36 cellular contexts compared by ENCODE assay signal in the genomic region with DNA sequence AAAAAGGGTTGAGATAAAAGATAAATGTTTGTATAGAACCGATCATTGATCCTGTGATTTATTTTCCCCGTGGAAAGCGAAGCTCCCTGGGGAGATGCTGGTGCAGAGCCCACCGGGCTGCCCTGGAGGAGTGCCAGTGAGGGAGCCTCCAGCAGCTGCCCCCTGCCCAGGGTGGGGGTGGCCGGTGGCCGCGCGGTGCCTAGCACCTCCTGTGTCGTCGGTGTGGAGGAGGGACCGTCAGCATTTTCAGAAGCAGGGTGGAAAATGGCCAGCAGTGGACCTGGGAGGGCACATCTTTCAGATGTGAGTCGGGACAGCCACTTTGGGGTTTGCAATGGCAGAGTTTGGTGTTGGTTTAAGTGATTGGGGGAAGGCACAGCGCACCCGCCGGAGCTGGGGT.
"Had no signal": no experiment of that assay in that cellular context is flagged by ENCODE, and none has a peak within 500 bp of the region (broad histone marks: within the 10 kb centered on the region; RNA-seq: fewer than 3 reads in every experiment).

No MANE protein-coding gene starts in this region.

- H3K4me3 Mint-ChIP-seq: activated naive CD4-positive, alpha-beta T cell treated with anti-CD3 and anti-CD28 coated beads for 36 hours; activated naive CD4-positive, alpha-beta T cell treated with anti-CD3 and anti-CD28 coated beads, Interleukin-2, amount 50 U/mL, for 24 hours; activated naive CD8-positive, alpha-beta T cell; activated naive CD8-positive, alpha-beta T cell treated with anti-CD3 and anti-CD28 coated beads for 36 hours; activated naive CD8-positive, alpha-beta T cell treated with anti-CD3 and anti-CD28 coated beads, Interleukin-2, amount 10 ng/mL, durations not matched to agents 7 days and 5 days; activated naive CD8-positive, alpha-beta T cell treated with anti-CD3 and anti-CD28 coated beads, Interleukin-2, amount 50 U/mL, for 24 hours; activated T-cell treated with anti-CD3 and anti-CD28 coated beads, Interleukin-2, amount 50 U/mL, for 24 hours; activated T-cell treated with anti-CD3 and anti-CD28 coated beads, Interleukin-2, amount 50 U/mL, for 4 hours; activated T-cell treated with anti-CD3 and anti-CD28 coated beads, Interleukin-2, amount 50 U/mL, for 72 hours; activated T-helper 1 cell treated with anti-CD3 and anti-CD28 coated beads, Interleukin-12 subunit alpha, Interleukin-12 subunit beta, Interleukin-2, Interleukin-4 antibody, amounts not matched to agents 30 ng/mL and 10 ng/mL and 1 ng/mL, durations not matched to agents 14 hours and 24 hours and 36 hours; activated T-helper 17 cell treated with anti-CD3 and anti-CD28 coated beads, Interleukin-2, amount 50 U/mL, for 72 hours; brain; central memory CD8-positive, alpha-beta T cell had no signal

- H3K9me3 ChIP-seq: adrenal gland, ascending aorta, body of pancreas, breast epithelium had no signal

- H3K4me3 ChIP-seq: adrenal gland, ascending aorta, body of pancreas, breast epithelium, cardiac muscle cell had no signal

- H3K27ac ChIP-seq: adrenal gland, ascending aorta, body of pancreas, brain microvascular endothelial cell, breast epithelium, cardiac muscle cell had no signal

- DNase-seq: activated effector memory CD4-positive, alpha-beta T cell treated with anti-CD3 and anti-CD28 coated beads, Interleukin-2, amount 50 U/mL, for 16 hours; activated effector memory CD4-positive, alpha-beta T cell treated with Interleukin-2 at 50 U/mL for 16 hours; activated gamma-delta T cell; activated gamma-delta T cell treated with Interleukin-2 at 50 U/mL for 16 hours; activated naive CD4-positive, alpha-beta T cell treated with anti-CD3 and anti-CD28 coated beads for 36 hours; activated naive CD4-positive, alpha-beta T cell treated with anti-CD3 and anti-CD28 coated beads, Interleukin-2, amount 50 U/mL, for 16 hours; activated naive CD4-positive, alpha-beta T cell treated with Interleukin-2 at 50 U/mL for 16 hours; activated naive CD8-positive, alpha-beta T cell treated with anti-CD3 and anti-CD28 coated beads for 36 hours; activated naive CD8-positive, alpha-beta T cell treated with anti-CD3 and anti-CD28 coated beads, Interleukin-2, amount 10 ng/mL, durations not matched to agents 7 days and 5 days; activated naive CD8-positive, alpha-beta T cell treated with anti-CD3 and anti-CD28 coated beads, Interleukin-2, amount 50 U/mL, for 24 hours; activated T-cell treated with anti-CD3 and anti-CD28 coated beads, Interleukin-2, amount 50 U/mL, for 1 hour; activated T-cell treated with anti-CD3 and anti-CD28 coated beads, Interleukin-2, amount 50 U/mL, for 24 hours; activated T-cell treated with anti-CD3 and anti-CD28 coated beads, Interleukin-2, amount 50 U/mL, for 4 hours; activated T-cell treated with anti-CD3 and anti-CD28 coated beads, Interleukin-2, amount 50 U/mL, for 48 hours; activated T-cell treated with anti-CD3 and anti-CD28 coated beads, Interleukin-2, amount 50 U/mL, for 72 hours; adrenal gland; amniotic stem cell; amygdala; anterior cingulate cortex; aorta; body of pancreas; brain microvascular endothelial cell; caudate nucleus; central memory CD4-positive, alpha-beta T cell; cerebellar nuclear complex had no signal

- H3K27me3 Mint-ChIP-seq: activated naive CD8-positive, alpha-beta T cell treated with anti-CD3 and anti-CD28 coated beads for 36 hours; activated naive CD8-positive, alpha-beta T cell treated with anti-CD3 and anti-CD28 coated beads, Interleukin-2, amount 10 ng/mL, durations not matched to agents 7 days and 5 days; activated naive CD8-positive, alpha-beta T cell treated with anti-CD3 and anti-CD28 coated beads, Interleukin-2, amount 50 U/mL, for 24 hours; activated T-helper 17 cell treated with anti-CD3 and anti-CD28 coated beads, Interleukin-2, amount 50 U/mL, for 72 hours; brain; central memory CD8-positive, alpha-beta T cell had no signal

- H3K27ac Mint-ChIP-seq: activated naive CD4-positive, alpha-beta T cell treated with anti-CD3 and anti-CD28 coated beads for 36 hours; activated naive CD4-positive, alpha-beta T cell treated with anti-CD3 and anti-CD28 coated beads, Interleukin-2, amount 50 U/mL, for 24 hours; activated naive CD4-positive, alpha-beta T cell treated with anti-CD3 and anti-CD28 coated beads, Interleukin-2, amount 50 U/mL, for 72 hours; activated naive CD8-positive, alpha-beta T cell; activated naive CD8-positive, alpha-beta T cell treated with anti-CD3 and anti-CD28 coated beads for 36 hours; activated naive CD8-positive, alpha-beta T cell treated with anti-CD3 and anti-CD28 coated beads, Interleukin-2, amount 10 ng/mL, durations not matched to agents 7 days and 5 days; activated naive CD8-positive, alpha-beta T cell treated with anti-CD3 and anti-CD28 coated beads, Interleukin-2, amount 50 U/mL, for 24 hours; activated T-cell treated with anti-CD3 and anti-CD28 coated beads, Interleukin-2, amount 50 U/mL, for 24 hours; activated T-cell treated with anti-CD3 and anti-CD28 coated beads, Interleukin-2, amount 50 U/mL, for 72 hours; activated T-helper 1 cell treated with anti-CD3 and anti-CD28 coated beads, Interleukin-12 subunit alpha, Interleukin-12 subunit beta, Interleukin-2, Interleukin-4 antibody, amounts not matched to agents 30 ng/mL and 10 ng/mL and 1 ng/mL, durations not matched to agents 14 hours and 24 hours and 36 hours; activated T-helper 17 cell treated with anti-CD3 and anti-CD28 coated beads, Interleukin-2, amount 50 U/mL, for 72 hours; activated T-helper 2 cell treated with anti-CD3 and anti-CD28 coated beads, Interferon-gamma antibody, Interleukin-2, Interleukin-4, amounts not matched to agents 10 μg/mL and 5 μg/mL and 100 μg/mL, durations not matched to agents 14 hours and 24 hours and 36 hours had no signal

- H3K9me3 Mint-ChIP-seq: activated naive CD4-positive, alpha-beta T cell treated with anti-CD3 and anti-CD28 coated beads for 36 hours; activated naive CD4-positive, alpha-beta T cell treated with anti-CD3 and anti-CD28 coated beads, Interleukin-2, amount 50 U/mL, for 24 hours; activated naive CD4-positive, alpha-beta T cell treated with anti-CD3 and anti-CD28 coated beads, Interleukin-2, amount 50 U/mL, for 72 hours; activated naive CD8-positive, alpha-beta T cell treated with anti-CD3 and anti-CD28 coated beads for 36 hours; activated naive CD8-positive, alpha-beta T cell treated with anti-CD3 and anti-CD28 coated beads, Interleukin-2, amount 10 ng/mL, durations not matched to agents 7 days and 5 days; activated naive CD8-positive, alpha-beta T cell treated with anti-CD3 and anti-CD28 coated beads, Interleukin-2, amount 50 U/mL, for 24 hours; activated T-cell treated with anti-CD3 and anti-CD28 coated beads, Interleukin-2, amount 50 U/mL, for 24 hours; activated T-cell treated with anti-CD3 and anti-CD28 coated beads, Interleukin-2, amount 50 U/mL, for 4 hours; activated T-cell treated with anti-CD3 and anti-CD28 coated beads, Interleukin-2, amount 50 U/mL, for 72 hours; activated T-helper 1 cell treated with anti-CD3 and anti-CD28 coated beads, Interleukin-12 subunit alpha, Interleukin-12 subunit beta, Interleukin-2, Interleukin-4 antibody, amounts not matched to agents 30 ng/mL and 10 ng/mL and 1 ng/mL, durations not matched to agents 14 hours and 24 hours and 36 hours; activated T-helper 17 cell treated with anti-CD3 and anti-CD28 coated beads, Interleukin-2, amount 50 U/mL, for 72 hours; activated T-helper 2 cell treated with anti-CD3 and anti-CD28 coated beads, Interferon-gamma antibody, Interleukin-2, Interleukin-4, amounts not matched to agents 10 μg/mL and 5 μg/mL and 100 μg/mL, durations not matched to agents 14 hours and 24 hours and 36 hours; brain; central memory CD8-positive, alpha-beta T cell had no signal

- H3K36me3 Mint-ChIP-seq: activated naive CD4-positive, alpha-beta T cell treated with anti-CD3 and anti-CD28 coated beads, Interleukin-2, amount 50 U/mL, for 24 hours; activated naive CD4-positive, alpha-beta T cell treated with anti-CD3 and anti-CD28 coated beads, Interleukin-2, amount 50 U/mL, for 72 hours; activated naive CD8-positive, alpha-beta T cell; activated naive CD8-positive, alpha-beta T cell treated with anti-CD3 and anti-CD28 coated beads for 36 hours; activated naive CD8-positive, alpha-beta T cell treated with anti-CD3 and anti-CD28 coated beads, Interleukin-2, amount 10 ng/mL, durations not matched to agents 7 days and 5 days; brain had no signal

- H3K36me3 ChIP-seq: adrenal gland, ascending aorta, brain microvascular endothelial cell, breast epithelium, cardiac muscle cell had no signal

- ATAC-seq: activated naive CD4-positive, alpha-beta T cell treated with anti-CD3 and anti-CD28 coated beads, Interleukin-2, amount 50 U/mL, for 72 hours; activated naive CD8-positive, alpha-beta T cell treated with anti-CD3 and anti-CD28 coated beads, Interleukin-2, amount 50 U/mL, for 24 hours; activated T-cell treated with anti-CD3 and anti-CD28 coated beads, Interleukin-2, amount 50 U/mL, for 4 hours; activated T-cell treated with anti-CD3 and anti-CD28 coated beads, Interleukin-2, amount 50 U/mL, for 72 hours; activated T-helper 17 cell treated with anti-CD3 and anti-CD28 coated beads, Interleukin-2, amount 50 U/mL, for 72 hours; body of pancreas had no signal

- H3K4me1 Mint-ChIP-seq: activated naive CD4-positive, alpha-beta T cell treated with anti-CD3 and anti-CD28 coated beads, Interleukin-2, amount 50 U/mL, for 24 hours; activated naive CD8-positive, alpha-beta T cell treated with anti-CD3 and anti-CD28 coated beads for 36 hours; activated naive CD8-positive, alpha-beta T cell treated with anti-CD3 and anti-CD28 coated beads, Interleukin-2, amount 10 ng/mL, durations not matched to agents 7 days and 5 days; activated naive CD8-positive, alpha-beta T cell treated with anti-CD3 and anti-CD28 coated beads, Interleukin-2, amount 50 U/mL, for 24 hours; activated T-helper 17 cell treated with anti-CD3 and anti-CD28 coated beads, Interleukin-2, amount 50 U/mL, for 72 hours; central memory CD8-positive, alpha-beta T cell had no signal

- H3K4me1 ChIP-seq: adrenal gland, breast epithelium had no signal

- H3K27me3 ChIP-seq: ascending aorta, body of pancreas, brain microvascular endothelial cell, cardiac muscle cell had no signal
